ENCODE assay signal across 8 cellular contexts in the genomic region with DNA sequence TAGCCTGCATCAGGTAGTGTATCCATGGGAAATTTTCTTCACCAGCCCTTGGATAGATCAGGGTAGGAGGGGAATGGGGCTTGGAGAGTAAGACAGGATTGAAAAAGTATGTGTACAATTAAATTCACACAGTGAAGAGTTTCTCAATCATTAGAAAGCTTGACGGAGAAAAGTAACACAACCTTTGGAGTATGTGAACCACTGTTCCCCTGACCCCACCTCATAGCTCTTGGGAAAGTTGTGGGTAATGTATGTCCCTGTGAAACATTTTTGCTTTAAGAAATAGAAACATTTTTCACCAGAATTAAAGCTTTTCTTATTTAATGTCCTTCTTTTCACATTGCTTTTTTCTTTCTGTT. TPM values are rescaled to one million over a fixed set of nuclear protein-coding genes. Genes with fewer than 3 reads are reported as not detected.
DNase-seq lines count a peak whose midpoint lies in the region; ATAC-seq and TF ChIP-seq lines count a peak whose summit lies in the region.

No MANE protein-coding gene starts in this region.

- intact Hi-C loops in mammary epithelial cell (cut with micrococcal nuclease): no loop called here
- intact Hi-C loops in sciatic nerve (cut with DNase I): no loop called here

- no TSS peak for BruUV-seq in mammary epithelial cell (replicated peaks; lab: Mats Ljungman, UMichigan)

- peaks cover 12% of the 10 kb centered on the region for H3K4me1 ChIP-seq in mammary epithelial cell (ENCODE audit: insufficient read depth, low read length)

- CTCF ChIA-PET in mammary epithelial cell (lab: Charles Lee; ENCODE audit: low non-redundant PET): interaction anchor here (0.5 to 0.6 kb wide), 2 partner anchors 16 to 585 kb away, joined by 4 to 17 read pairs; no protein-coding TSS in a partner anchor

- peak; percentile 20 for ATAC-seq in GM19025 (IDR thresholded peaks at IDR 0.05; ENCODE audit: low read depth, unreplicated experiment)
- ATAC-seq in HG02973 (IDR thresholded peaks at IDR 0.05; ENCODE audit: unreplicated experiment): peak; percentile 23
- peak; percentile 39 for ATAC-seq in sciatic nerve

- 11% methylated on average over 1 of the region's 1 CpG for WGBS in mammary epithelial cell (ENCODE audit: low coverage, missing lambda C conversion rate)

- peak overlapping the region; percentile 86 for H2AFZ ChIP-seq in mammary epithelial cell (ENCODE audit: low read depth, low read length)

- no peaks in the 10 kb centered on the region for H3K27me3 ChIP-seq in mammary epithelial cell (ENCODE audit: insufficient read depth, low read length)

- H3K9me3 ChIP-seq in mammary epithelial cell (replicated peaks; ENCODE audit: insufficient read depth, low read length): no peaks in the 10 kb centered on the region

- H3K27ac ChIP-seq in mammary epithelial cell (ENCODE audit: insufficient read depth, low read depth, low read length): no peak overlapping the region

- peak overlapping the region; percentile 80 for H3K4me2 ChIP-seq in mammary epithelial cell (ENCODE audit: insufficient read depth, low read depth, low read length)

- no peaks in the 10 kb centered on the region for H4K20me1 ChIP-seq in mammary epithelial cell (ENCODE audit: insufficient read depth, low read length)

- DNase-seq in mammary epithelial cell: no peak
- DNase-seq in sciatic nerve (ENCODE audit: low spot score): no peak
- DNase-seq in HPDE6-E6E7 (ENCODE audit: extremely low spot score): no peak
- DNase-seq in NOMO-1 (lab: John Stamatoyannopoulos, UW; ENCODE audit: unreplicated experiment in 2 of 2): no peak
- DNase-seq in stimulated activated CD4-positive, alpha-beta T cell treated with anti-CD3 and anti-CD28 coated beads, Interleukin-12 subunit alpha, Interleukin-12 subunit beta, amount 100 ng/mL, for 4 hours: no peak
- DNase-seq in activated CD8-positive, alpha-beta memory T cell treated with anti-CD3 and anti-CD28 coated beads, Interleukin-2, amount 50 U/mL, for 48 hours: no peak

- in situ Hi-C loops in mammary epithelial cell (cut with MboI; ENCODE audit: low sequenced_read_pairs in 2 of 2): loop anchor here in 1 of 2 donors (25.0 kb wide), 1 partner anchor 102 kb away; a partner anchor contains a TSS

- no peaks in the 10 kb centered on the region for H3K79me2 ChIP-seq in mammary epithelial cell (ENCODE audit: insufficient read depth, low read length)

- TF ChIP-seq CTCF in mammary epithelial cell (conservative IDR thresholded peaks at IDR 0.05 in 1 of 2, IDR thresholded peaks at IDR 0.05 in 1 of 2; ENCODE audit: extremely low read depth in 1 of 2, insufficient read depth in 1 of 2, low read depth in 1 of 2, low read length in 2 of 2): no peak

- peak overlapping the region; percentile 47 to 61 (median 59) for H3K4me3 ChIP-seq in mammary epithelial cell (replicated peaks in 1 of 3; ENCODE audit: insufficient read depth in 1 of 3, low read depth in 2 of 3, low read length in 3 of 3)

- peaks cover under 1% of the 10 kb centered on the region for H3K36me3 ChIP-seq in mammary epithelial cell (ENCODE audit: insufficient read depth, low read length)

- dilution Hi-C loops in mammary epithelial cell (cut with HindIII; ENCODE audit: low sequenced_read_pairs): no loop called here

- H3K9ac ChIP-seq in mammary epithelial cell (ENCODE audit: insufficient read depth, low read length): no peak overlapping the region

RNA-seq across cellular contexts. Expression of a gene that starts 0.3 kb away (rescaled TPM):
- total RNA-seq in mammary epithelial cell: 10 to 100 TPM; 44.3 to 56.1 TPM
- 30.2 TPM for polyA plus RNA-seq in mammary epithelial cell
- 112 TPM for polyA minus RNA-seq in mammary epithelial cell
- total RNA-seq in sciatic nerve: 31.9 TPM

RNA-seq across cellular contexts. Expression of a gene that starts 9.9 kb away (rescaled TPM):
- total RNA-seq in mammary epithelial cell (1 to 10 TPM; 2.2 to 5.8 TPM), sciatic nerve (40.4 TPM)
- 9.0 TPM for polyA plus RNA-seq in mammary epithelial cell
- not detected for polyA minus RNA-seq in mammary epithelial cell

RNA-seq across cellular contexts. Expression of a gene that starts 12.3 kb away (rescaled TPM):
- total RNA-seq in mammary epithelial cell (under 1 TPM in 1 of 2 donors, not detected in 1; 0.17 TPM), sciatic nerve (0.76 TPM)
- not detected for polyA plus RNA-seq in mammary epithelial cell
- not detected for polyA minus RNA-seq in mammary epithelial cell
